Comparison of ENCODE assay signal across 8 cellular contexts in the genomic region with DNA sequence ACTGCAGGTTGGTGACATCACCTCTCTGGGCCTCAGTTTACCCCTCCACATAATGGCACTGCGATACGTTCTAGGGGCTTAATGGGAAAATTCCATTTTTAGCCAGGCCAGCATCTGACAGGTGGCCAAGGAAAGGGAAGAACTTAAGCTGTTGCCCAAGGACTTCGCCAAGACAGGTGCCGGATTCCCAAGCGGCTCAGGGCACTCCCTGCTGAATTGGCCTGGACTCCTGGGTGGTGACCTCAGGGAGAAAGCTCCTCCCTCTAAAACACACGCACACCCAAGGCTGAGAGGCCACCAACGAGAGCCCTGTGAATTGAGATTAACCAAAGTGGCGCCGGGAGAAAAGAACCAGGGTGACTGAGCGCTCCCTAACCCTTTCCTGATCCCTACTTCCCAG. TPM values are rescaled to one million over a fixed set of nuclear protein-coding genes. Genes with fewer than 3 reads are reported as not detected.
DNase-seq lines count a peak whose midpoint lies in the region; ATAC-seq lines count a peak whose summit lies in the region.

No MANE protein-coding gene starts in this region.

- DNase-seq in activated T-cell treated with anti-CD3 and anti-CD28 coated beads, Interleukin-2, amount 50 U/mL, for 24 hours = no peak
- no peak for DNase-seq in activated T-cell treated with anti-CD3 and anti-CD28 coated beads, Interleukin-2, amount 50 U/mL, for 48 hours
- peak; percentile 66 to 83 for DNase-seq in left colon
- DNase-seq in substantia nigra (lab: John Stamatoyannopoulos, UW) = no peak
- DNase-seq in SKM-1 (lab: John Stamatoyannopoulos, UW; ENCODE audit: unreplicated experiment) = no peak
- no peak for DNase-seq in middle frontal gyrus (ENCODE audit: extremely low spot score, low spot score)

- peak overlapping the region; percentile 75 for H3K4me3 Mint-ChIP-seq in activated T-cell treated with anti-CD3 and anti-CD28 coated beads, Interleukin-2, amount 50 U/mL, for 24 hours

- H3K27ac Mint-ChIP-seq in activated T-cell treated with anti-CD3 and anti-CD28 coated beads, Interleukin-2, amount 50 U/mL, for 24 hours = no peak overlapping the region

- intact Hi-C loops in left colon (cut with DNase I, micrococcal nuclease) = loop anchor here (5.0 to 10.0 kb wide), 2 partner anchors 54 to 56 kb away; no protein-coding TSS in a partner anchor

- peaks cover 19% of the 10 kb centered on the region for H3K4me1 Mint-ChIP-seq in activated T-cell treated with anti-CD3 and anti-CD28 coated beads, Interleukin-2, amount 50 U/mL, for 24 hours (ENCODE audit: low read depth)

- peaks cover 3% of the 10 kb centered on the region for H3K36me3 Mint-ChIP-seq in activated T-cell treated with anti-CD3 and anti-CD28 coated beads, Interleukin-2, amount 50 U/mL, for 24 hours (ENCODE audit: low read depth)

- peak; percentile 69 for ATAC-seq in left colon
- no peak for ATAC-seq in GM19397 (IDR thresholded peaks at IDR 0.05; ENCODE audit: unreplicated experiment)

- H3K9me3 Mint-ChIP-seq in activated T-cell treated with anti-CD3 and anti-CD28 coated beads, Interleukin-2, amount 50 U/mL, for 24 hours = no peaks in the 10 kb centered on the region

- H3K27me3 Mint-ChIP-seq in activated T-cell treated with anti-CD3 and anti-CD28 coated beads, Interleukin-2, amount 50 U/mL, for 24 hours = no peaks in the 10 kb centered on the region

- H3K27ac ChIP-seq in angular gyrus (ENCODE audit: low read depth, low read length) (peak overlapping the region; percentile 31), substantia nigra (ENCODE audit: low read depth, low read length, poor library complexity, severe bottlenecking) (peak overlapping the region; percentile 83)

RNA-seq across cellular contexts. Expression of a gene that starts 13.3 kb away (rescaled TPM):
- total RNA-seq in left colon = 10 to 100 TPM; 33.6 to 38.6 TPM

RNA-seq across cellular contexts. Expression of a gene that starts 24.1 kb away (rescaled TPM):
- 1 to 10 TPM in 1 of 2 donors, under 1 TPM in 1; 0.98 to 3.9 TPM for total RNA-seq in left colon

RNA-seq across cellular contexts. Expression of a gene that starts 42.1 kb away (rescaled TPM):
- total RNA-seq in left colon = 10 to 100 TPM; 37.4 to 41.1 TPM

Comparison
In these comparisons a context has a peak if more than half of its experiments do, and no peak if none do; other contexts are left out.
1. DNase-seq: peak in left colon (2 of 2); none in activated T-cell treated with anti-CD3 and anti-CD28 coated beads, Interleukin-2, amount 50 U/mL, for 24 hours (single experiment), activated T-cell treated with anti-CD3 and anti-CD28 coated beads, Interleukin-2, amount 50 U/mL, for 48 hours (0 of 2), substantia nigra (0 of 49), SKM-1 (single experiment) and middle frontal gyrus (single experiment).